In the genomic region with DNA sequence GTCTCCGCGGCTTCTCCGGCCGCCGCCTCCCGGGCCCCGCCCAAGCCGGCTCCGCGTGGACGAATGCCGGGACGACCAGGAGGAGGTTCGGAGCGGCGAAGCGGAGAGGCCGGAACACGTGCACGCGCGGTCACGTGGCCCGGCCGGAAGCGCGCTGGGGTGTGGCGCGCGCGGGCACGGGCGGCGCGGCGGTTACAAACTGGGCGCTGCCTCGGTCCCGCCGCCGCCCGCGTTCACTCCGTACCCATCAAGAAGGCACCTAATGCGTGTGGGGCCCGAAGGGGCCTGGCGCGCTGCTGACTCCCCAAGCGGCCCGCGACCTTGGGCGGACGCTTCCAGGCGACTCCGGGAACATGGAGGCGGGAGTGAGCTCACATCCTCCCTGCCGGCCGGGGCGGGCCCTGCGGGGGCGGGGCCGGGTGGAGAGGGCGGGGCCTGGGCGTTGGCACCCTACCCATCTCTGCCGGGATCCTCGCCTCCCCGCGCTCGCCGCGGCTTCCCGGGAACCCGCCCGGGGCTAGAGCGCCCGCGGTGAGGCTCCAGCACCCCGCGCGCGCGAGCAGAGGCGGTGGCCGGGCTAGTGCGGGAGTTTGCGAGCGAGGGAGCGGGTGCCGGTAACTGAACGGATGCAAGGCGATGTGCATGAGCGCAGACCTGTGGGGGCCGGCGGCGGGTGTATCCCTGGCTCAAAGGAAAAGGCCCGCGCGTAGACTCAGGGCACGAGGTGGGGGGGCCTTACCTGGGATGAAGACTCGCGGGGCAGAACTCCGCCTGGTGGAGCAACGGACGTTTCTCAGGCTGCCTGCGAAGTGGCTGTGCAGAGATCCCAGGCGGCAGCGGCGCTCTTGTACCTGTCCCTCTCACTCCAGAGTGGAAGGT, we compare ENCODE assay signal across 8 cellular contexts. TPM values are rescaled to one million over a fixed set of nuclear protein-coding genes. Genes with fewer than 3 reads are reported as not detected.
A peak's percentile ranks its signal among the peaks of the same experiment; 100 is the strongest.
DNase-seq lines count a peak whose midpoint lies in the region; ATAC-seq and TF ChIP-seq lines count a peak whose summit lies in the region.

TSS of gene TMEM185B (minus strand) at position 367 of the 879 bp plus-strand sequence. CDS start 424 bp downstream, outside the sequence.

- no peaks in the 10 kb centered on the region for H3K36me3 ChIP-seq in KMS-11 (ENCODE audit: insufficient read depth)
- H3K36me3 ChIP-seq in stomach, result peaks cover 0 to 23% (median 14%) of the 10 kb centered on the region in 4 donors

- peak; percentile 90 for ATAC-seq in GM21786 (IDR thresholded peaks at IDR 0.05; ENCODE audit: unreplicated experiment)
- peak; percentile 94 for ATAC-seq in activated T-helper 17 cell treated with anti-CD3 and anti-CD28 coated beads, Interleukin-2, amount 50 U/mL, for 72 hours (replicated peaks)

- peak within 1 kb of the TSS; percentile 83 for H3K4me3 Mint-ChIP-seq in activated T-helper 17 cell treated with anti-CD3 and anti-CD28 coated beads, Interleukin-2, amount 50 U/mL, for 72 hours
- peak within 1 kb of the TSS; percentile 79 for H3K4me3 Mint-ChIP-seq in nephron progenitor cell

- H3K27me3 ChIP-seq in KMS-11 (ENCODE audit: insufficient read depth, low read depth), result no peaks in the 10 kb centered on the region
- no peaks in the 10 kb centered on the region for H3K27me3 ChIP-seq in stomach

- H3K27me3 Mint-ChIP-seq in activated T-helper 17 cell treated with anti-CD3 and anti-CD28 coated beads, Interleukin-2, amount 50 U/mL, for 72 hours, result no peaks in the 10 kb centered on the region
- peaks cover 41% of the 10 kb centered on the region for H3K27me3 Mint-ChIP-seq in nephron progenitor cell (ENCODE audit: low read depth, poor library complexity)

- TF ChIP-seq EP300 in stomach (IDR thresholded peaks at IDR 0.05), result no peak

- H3K27ac ChIP-seq in KMS-11 (peak within 1 kb of the TSS; percentile 72), stomach (peak within 1 kb of the TSS; percentile 93 to 97 (median 95))

- TF ChIP-seq CTCF in KMS-11 (conservative IDR thresholded peaks at IDR 0.05; ENCODE audit: low read depth, low read length) (no peak), fibroblast of pulmonary artery (IDR thresholded peaks at IDR 0.05; ENCODE audit: low read length, missing control alignments) (peak; percentile 36), nephron progenitor cell (IDR thresholded peaks at IDR 0.05) (peak; percentile 29), stomach (IDR thresholded peaks at IDR 0.05) (peak in 2 of 7 experiments; percentile 36 to 40)

- H3K4me2 ChIP-seq in KMS-11, result peak within 1 kb of the TSS; percentile 72

- H3K4me1 ChIP-seq in KMS-11 (ENCODE audit: low read depth, poor library complexity, severe bottlenecking) (peaks cover 28% of the 10 kb centered on the region), stomach (peaks cover 21 to 49% (median 35%) of the 10 kb centered on the region in 4 donors)

- peak within 1 kb of the TSS; percentile 88 for H3K27ac Mint-ChIP-seq in activated T-helper 17 cell treated with anti-CD3 and anti-CD28 coated beads, Interleukin-2, amount 50 U/mL, for 72 hours
- H3K27ac Mint-ChIP-seq in nephron progenitor cell, result no peak within 1 kb of the TSS

- DNase-seq in EH (ENCODE audit: low read depth) (peak; percentile 86), RKO (ENCODE audit: low spot score) (peak; percentile 84), fibroblast of pulmonary artery (ENCODE audit: low read depth) (peak; percentile 83), nephron progenitor cell (peak; percentile 93), stomach (peak; percentile 92)

- H2AFZ ChIP-seq in KMS-11 (ENCODE audit: low read depth), result peak within 1 kb of the TSS; percentile 61

- H3K9me3 ChIP-seq in stomach, result peaks cover 0 to 5% (median 0%) of the 10 kb centered on the region in 4 donors

- TF ChIP-seq POLR2A in stomach (IDR thresholded peaks at IDR 0.05), result no peak

- peaks cover 3% of the 10 kb centered on the region for H3K9me3 Mint-ChIP-seq in activated T-helper 17 cell treated with anti-CD3 and anti-CD28 coated beads, Interleukin-2, amount 50 U/mL, for 72 hours
- peaks cover 20% of the 10 kb centered on the region for H3K9me3 Mint-ChIP-seq in nephron progenitor cell

- peak within 1 kb of the TSS; percentile 16 for H3K4me3 ChIP-seq in KMS-11 (IDR thresholded peaks at IDR 0.05; ENCODE audit: insufficient read depth, low read depth, low read length)
- peak within 1 kb of the TSS; percentile 59 for H3K4me3 ChIP-seq in fibroblast of pulmonary artery (replicated peaks; ENCODE audit: low read depth, low read length)
- H3K4me3 ChIP-seq in stomach, result peak within 1 kb of the TSS; percentile 58 to 71 (median 63)

- peaks cover 43% of the 10 kb centered on the region for H3K36me3 Mint-ChIP-seq in activated T-helper 17 cell treated with anti-CD3 and anti-CD28 coated beads, Interleukin-2, amount 50 U/mL, for 72 hours (ENCODE audit: low read depth)
- peaks cover 40% of the 10 kb centered on the region for H3K36me3 Mint-ChIP-seq in nephron progenitor cell (ENCODE audit: low read depth)

- 1 to 3% (median 2%) methylated on average over 25 to 108 of the region's 108 CpGs for WGBS in stomach, 5 donors

- peaks cover 31% of the 10 kb centered on the region for H3K4me1 Mint-ChIP-seq in activated T-helper 17 cell treated with anti-CD3 and anti-CD28 coated beads, Interleukin-2, amount 50 U/mL, for 72 hours
- peaks cover 36% of the 10 kb centered on the region for H3K4me1 Mint-ChIP-seq in nephron progenitor cell

- H3K9ac ChIP-seq in KMS-11, result peak within 1 kb of the TSS; percentile 76

- no peaks in the 10 kb centered on the region for H4K20me1 ChIP-seq in KMS-11 (ENCODE audit: insufficient read depth)

- H3K79me2 ChIP-seq in KMS-11 (ENCODE audit: insufficient read depth, low read depth), result peaks cover 18% of the 10 kb centered on the region

- intact Hi-C loops in stomach (cut with DNase I; ENCODE audit: low total_unique reads), result no loop called here

RNA-seq across cellular contexts. Expression of gene TMEM185B, which starts in this region (rescaled TPM):
- 10 to 100 TPM; 28.0 to 31.2 TPM for total RNA-seq in activated T-helper 17 cell treated with anti-CD3 and anti-CD28 coated beads, Interleukin-2, amount 50 U/mL, for 72 hours
- total RNA-seq in stomach, result 10 to 100 TPM; 13.6 to 47.8 (median 28.6) TPM
- 1 to 10 TPM; 1.5 to 4.5 (median 3.4) TPM for polyA plus RNA-seq in stomach

Comparison
In these comparisons a context has a peak if more than half of its experiments do, and no peak if none do; other contexts are left out.
1. Peak in every context shown above with its lines: DNase-seq, ATAC-seq, H3K4me3 ChIP-seq and H3K27ac ChIP-seq.